8 cellular contexts compared by ENCODE assay signal in the genomic region with DNA sequence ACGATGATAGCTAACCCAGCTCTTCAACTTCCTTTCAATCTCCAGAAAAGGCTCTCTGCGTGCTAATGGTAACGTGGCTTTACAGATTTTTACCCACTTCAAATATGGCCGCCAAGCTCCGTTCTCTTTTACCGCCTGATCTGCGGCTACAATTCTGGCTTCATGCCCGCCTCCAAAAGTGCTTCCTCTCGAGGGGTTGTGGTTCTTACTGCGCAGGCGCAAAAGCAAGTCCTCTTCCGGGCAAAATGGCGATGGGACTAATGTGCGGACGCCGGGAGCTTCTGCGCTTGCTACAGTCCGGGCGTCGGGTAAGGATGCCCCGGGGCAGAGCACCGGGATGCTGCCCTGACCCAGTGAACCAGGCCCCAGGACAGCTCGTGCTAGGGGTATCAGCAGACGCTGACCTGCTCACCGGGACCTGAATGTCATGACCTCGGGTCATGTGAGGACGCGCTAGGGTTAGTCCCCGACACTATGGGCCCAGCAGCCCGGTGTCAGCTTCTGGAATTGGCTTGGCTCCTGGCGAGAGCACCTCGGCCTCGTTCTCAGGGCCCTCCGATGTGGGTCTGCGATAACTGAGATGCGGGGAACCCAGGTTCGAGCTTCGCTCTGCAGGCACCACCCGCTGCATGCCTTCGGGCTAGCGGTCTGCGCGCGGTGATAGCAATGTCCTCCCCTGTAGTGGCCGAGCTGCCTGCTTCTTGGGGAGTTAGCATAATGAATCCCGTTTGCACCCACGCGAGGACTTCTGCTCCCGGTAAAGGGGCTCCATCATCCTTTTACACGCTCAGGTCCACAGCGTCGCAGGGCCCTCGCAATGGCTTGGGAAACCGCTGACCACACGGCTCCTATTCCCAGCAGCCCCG. TPM values are rescaled to one million over a fixed set of nuclear protein-coding genes. Genes with fewer than 3 reads are reported as not detected.
DNase-seq lines count a peak whose midpoint lies in the region; ATAC-seq and TF ChIP-seq lines count a peak whose summit lies in the region.

A gene (plus strand): TSS at position 232 of the 866 bp plus-strand sequence. CDS start 14 bp downstream, at position 246.

- no peaks in the 10 kb centered on the region for H3K27me3 ChIP-seq in kidney epithelial cell (ENCODE audit: control insufficient read depth, insufficient read depth, low read length)

- peaks cover 34% of the 10 kb centered on the region for H3K36me3 Mint-ChIP-seq in chondrocyte (ENCODE audit: low read depth)

- H3K36me3 ChIP-seq in kidney epithelial cell (ENCODE audit: control insufficient read depth, insufficient read depth, low read length) = peaks cover 1% of the 10 kb centered on the region

- H3K4me3 Mint-ChIP-seq in chondrocyte (ENCODE audit: unreplicated experiment) = peak within 1 kb of the TSS; percentile 85

- peak; percentile 92 for DNase-seq in AG09309 (ENCODE audit: low read depth)
- DNase-seq in NCI-H510A treated with DMSO at 0.1 percent for 48 hours (lab: John Stamatoyannopoulos, UW) = peak; percentile 98
- DNase-seq in activated CD4-positive, alpha-beta T cell treated with anti-CD3 and anti-CD28 coated beads for 24 hours (ENCODE audit: low read depth in 2 of 2) = peak; percentile 88 to 91
- peak; percentile 98 for DNase-seq in chondrocyte (ENCODE audit: low spot score)
- peak; percentile 94 for DNase-seq in kidney epithelial cell (ENCODE audit: low read depth)
- DNase-seq in stimulated activated CD4-positive, alpha-beta T cell treated with anti-CD3 and anti-CD28 coated beads, Interleukin-15, amount 100 ng/mL, for 48 hours (ENCODE audit: low read depth in 2 of 2) = peak; percentile 93 to 95

- ATAC-seq in GM19035 (IDR thresholded peaks at IDR 0.05; ENCODE audit: unreplicated experiment) (peak; percentile 77), HG03378 (IDR thresholded peaks at IDR 0.05; ENCODE audit: unreplicated experiment) (peak; percentile 79)

- peak within 1 kb of the TSS; percentile 89 for H3K27ac Mint-ChIP-seq in chondrocyte (ENCODE audit: unreplicated experiment)

- no peak for TF ChIP-seq CTCF in AG09309 (IDR thresholded peaks at IDR 0.05; ENCODE audit: control insufficient read depth, insufficient read depth, low read depth, low read length, missing control alignments)
- peak; percentile 15 for TF ChIP-seq CTCF in chondrocyte (IDR thresholded peaks at IDR 0.05)
- no peak for TF ChIP-seq CTCF in kidney epithelial cell (IDR thresholded peaks at IDR 0.05; ENCODE audit: insufficient read depth, low read length, poor library complexity, severe bottlenecking)

- H3K27me3 Mint-ChIP-seq in chondrocyte (ENCODE audit: low read depth) = no peaks in the 10 kb centered on the region

- H3K4me1 Mint-ChIP-seq in chondrocyte (ENCODE audit: low read depth) = peaks cover 38% of the 10 kb centered on the region

- peaks cover 8% of the 10 kb centered on the region for H3K9me3 Mint-ChIP-seq in chondrocyte (ENCODE audit: low read depth)

- H3K4me3 ChIP-seq in AG09309 (ENCODE audit: control insufficient read depth, low read depth, low read length) = peak within 1 kb of the TSS; percentile 86
- peak within 1 kb of the TSS; percentile 80 for H3K4me3 ChIP-seq in kidney epithelial cell (ENCODE audit: low read depth, low read length)

RNA-seq across cellular contexts. Expression of the gene that starts here (rescaled TPM):
- total RNA-seq in chondrocyte (75.7 to 78.1 TPM (median 77.2 TPM) in 3 replicates), kidney epithelial cell (84.5 and 143 TPM in 2 replicates)

Comparison
In these comparisons a context has a peak if more than half of its experiments do, and no peak if none do; other contexts are left out.
1. Peak in every context shown above with its lines: DNase-seq, ATAC-seq and H3K4me3 ChIP-seq.